8 cellular contexts compared by ENCODE assay signal in genomic region chr10:13349776-13350274, GRCh38. TPM values are rescaled to one million over a fixed set of nuclear protein-coding genes. Genes with fewer than 3 reads are reported as not detected.
A peak's percentile ranks its signal among the peaks of the same experiment; 100 is the strongest.
DNase-seq lines count a peak whose midpoint lies in the region; ATAC-seq, FAIRE-seq and TF ChIP-seq lines count a peak whose summit lies in the region.

No MANE protein-coding gene starts in this region.

- no peak for ATAC-seq in GM18867 (IDR thresholded peaks at IDR 0.05; ENCODE audit: unreplicated experiment)
- no peak for ATAC-seq in GM18517 (IDR thresholded peaks at IDR 0.05; ENCODE audit: unreplicated experiment)

- peak overlapping the region; percentile 91 for H3K27ac ChIP-seq in OCI-LY3 (ENCODE audit: low read length)
- H3K27ac ChIP-seq in astrocyte (ENCODE audit: low read depth, low read length): no peak overlapping the region
- peak overlapping the region; percentile 95 to 97 (median 96) for H3K27ac ChIP-seq in sigmoid colon

- H3K4me3 ChIP-seq in GM06990 (replicated peaks; ENCODE audit: low read depth, low read length): peak overlapping the region; percentile 80
- peak overlapping the region; percentile 80 for H3K4me3 ChIP-seq in OCI-LY3 (ENCODE audit: low read length)
- H3K4me3 ChIP-seq in astrocyte (ENCODE audit: insufficient read depth, low read depth, low read length): peak overlapping the region; percentile 67
- H3K4me3 ChIP-seq in sigmoid colon: peak overlapping the region; percentile 54 to 91 (median 87)

- no peak for TF ChIP-seq POLR2A in sigmoid colon (IDR thresholded peaks at IDR 0.05)

- peaks cover 30% of the 10 kb centered on the region for H3K27me3 Mint-ChIP-seq in astrocyte (ENCODE audit: low read depth, unreplicated experiment)

- H3K36me3 Mint-ChIP-seq in astrocyte (ENCODE audit: low read depth, unreplicated experiment): no peaks in the 10 kb centered on the region

- H3K9ac ChIP-seq in OCI-LY3 (ENCODE audit: low read length): peak overlapping the region; percentile 88
- H3K9ac ChIP-seq in astrocyte (ENCODE audit: low read length): peak overlapping the region; percentile 45

- no peak overlapping the region for H2AFZ ChIP-seq in OCI-LY3 (ENCODE audit: low read depth, low read length)
- peak overlapping the region; percentile 89 for H2AFZ ChIP-seq in astrocyte (ENCODE audit: low read depth, low read length)

- WGBS in sigmoid colon, 2 donors: 2 to 3% methylated on average over 18 of the region's 18 CpGs

- no peak for FAIRE-seq in astrocyte (lab: Jason Lieb, UNC)

- H4K20me1 ChIP-seq in OCI-LY3 (ENCODE audit: insufficient read depth, low read length) (no peaks in the 10 kb centered on the region), astrocyte (ENCODE audit: insufficient read depth, low read length) (peaks cover 7% of the 10 kb centered on the region)

- H3K4me2 ChIP-seq in OCI-LY3 (ENCODE audit: low read length): peak overlapping the region; percentile 97
- H3K4me2 ChIP-seq in astrocyte (ENCODE audit: low read length): peak overlapping the region; percentile 85

- peaks cover 3% of the 10 kb centered on the region for H3K9me3 Mint-ChIP-seq in astrocyte (ENCODE audit: unreplicated experiment)

- no peak for TF ChIP-seq EP300 in sigmoid colon (IDR thresholded peaks at IDR 0.05)

- intact Hi-C loops in sigmoid colon (cut with DNase I): loop anchor here (5.0 kb wide), 2 partner anchors 1308 to 1527 kb away; partner anchors contain the start of genes SUV39H2 and UPF2

- no peaks in the 10 kb centered on the region for H3K9me3 ChIP-seq in OCI-LY3 (ENCODE audit: insufficient read depth, low read length)
- no peaks in the 10 kb centered on the region for H3K9me3 ChIP-seq in astrocyte (ENCODE audit: insufficient read depth, low read depth, low read length)
- H3K9me3 ChIP-seq in sigmoid colon: no peaks in the 10 kb centered on the region

- TF ChIP-seq CTCF in GM06990 (IDR thresholded peaks at IDR 0.05; ENCODE audit: insufficient read depth, low read length, poor library complexity, severe bottlenecking) (no peak), OCI-LY3 (IDR thresholded peaks at IDR 0.05; ENCODE audit: low read depth, low read length) (no peak), astrocyte (IDR thresholded peaks at IDR 0.05; ENCODE audit: insufficient read depth, low read depth, low read length) (no peak), sigmoid colon (IDR thresholded peaks at IDR 0.05) (no peak)

- no peaks in the 10 kb centered on the region; the same call in none of the 2 replicates for H3K36me3 ChIP-seq in GM06990 (ENCODE audit: control insufficient read depth, insufficient read depth, low read length)
- peaks cover 10% of the 10 kb centered on the region for H3K36me3 ChIP-seq in OCI-LY3 (replicated peaks; ENCODE audit: low read depth, low read length)
- no peaks in the 10 kb centered on the region for H3K36me3 ChIP-seq in astrocyte (ENCODE audit: insufficient read depth, low read length)
- H3K36me3 ChIP-seq in sigmoid colon: no peaks in the 10 kb centered on the region

- H3K4me3 Mint-ChIP-seq in astrocyte (ENCODE audit: unreplicated experiment): peak overlapping the region; percentile 80

- peak overlapping the region; percentile 30 for H3K27ac Mint-ChIP-seq in astrocyte (ENCODE audit: unreplicated experiment)

- DNase-seq in GM06990 (ENCODE audit: extremely low read depth, insufficient read length) (no peak), astrocyte (ENCODE audit: low read depth) (peak; percentile 46), iPS DF 4.7 (ENCODE audit: extremely low read depth, low spot score) (peak; percentile 98), sigmoid colon (peak; percentile 83), NCI-H82 (lab: John Stamatoyannopoulos, UW) (no peak)

- H3K27me3 ChIP-seq in GM06990 (replicated peaks; ENCODE audit: control insufficient read depth, insufficient read depth, low read length) (no peaks in the 10 kb centered on the region), OCI-LY3 (ENCODE audit: low read depth, low read length) (no peaks in the 10 kb centered on the region), astrocyte (ENCODE audit: insufficient read depth, low read length) (peaks cover 26% of the 10 kb centered on the region), sigmoid colon (peaks cover 0 to 32% (median 10%) of the 10 kb centered on the region in 3 donors)

- peaks cover 50% of the 10 kb centered on the region for H3K4me1 ChIP-seq in OCI-LY3 (ENCODE audit: low read length)
- H3K4me1 ChIP-seq in astrocyte (ENCODE audit: insufficient read depth, low read length): peaks cover 13% of the 10 kb centered on the region
- H3K4me1 ChIP-seq in sigmoid colon: peaks cover 0 to 32% (median 28%) of the 10 kb centered on the region in 4 donors

- H3K79me2 ChIP-seq in OCI-LY3 (ENCODE audit: low read length) (peaks cover 44% of the 10 kb centered on the region), astrocyte (ENCODE audit: insufficient read depth, low read length) (peaks cover 24% of the 10 kb centered on the region)

- H3K4me1 Mint-ChIP-seq in astrocyte (ENCODE audit: low read depth, unreplicated experiment): peaks cover 1% of the 10 kb centered on the region

RNA-seq across cellular contexts. Expression of gene SEPHS1, which starts 1.7 kb away (rescaled TPM):
- total RNA-seq in astrocyte: 48.0 and 57.0 TPM in 2 replicates
- total RNA-seq in sigmoid colon: 10 to 100 TPM; 31.4 to 41.0 (median 37.6) TPM
- 10 to 100 TPM; 25.9 to 33.5 (median 32.4) TPM for polyA plus RNA-seq in sigmoid colon

RNA-seq across cellular contexts. Expression of gene PHYH, which starts 50.0 kb away (rescaled TPM):
- total RNA-seq in astrocyte (8.3 and 10.6 TPM in 2 replicates), sigmoid colon (10 to 100 TPM; 39.9 to 48.1 (median 41.6) TPM)
- 100 to 1,000 TPM in 1 of 3 donors, 10 to 100 TPM in 2; 23.3 to 193 (median 87.7) TPM for polyA plus RNA-seq in sigmoid colon

Comparison
In these comparisons a context has a peak if more than half of its experiments do, and no peak if none do; other contexts are left out.
1. DNase-seq: peak in astrocyte (single experiment), iPS DF 4.7 (single experiment) and sigmoid colon (single experiment); none in GM06990 (single experiment) and NCI-H82 (single experiment).
2. Peak in every context shown above with its lines, with median percentiles within 50 percentile points of each other: H3K4me3 ChIP-seq.